ENCODE assay signal across 23 cellular contexts in genomic region chr9:137707361-137707760, GRCh38.
DNase-seq lines count a peak whose midpoint lies in the region; ATAC-seq and TF ChIP-seq lines count a peak whose summit lies in the region.
"Had no signal": no experiment of that assay in that cellular context is flagged by ENCODE, and none has a peak within 500 bp of the region (broad histone marks: within the 10 kb centered on the region; RNA-seq: fewer than 3 reads in every experiment).

No MANE protein-coding gene starts in this region.

- H2AFZ ChIP-seq in SU-DHL-6 (ENCODE audit: low read depth, low read length, severe bottlenecking): no peak overlapping the region
- H2AFZ ChIP-seq: PC-9 had no signal

- no peak overlapping the region for H3K4me3 ChIP-seq in SU-DHL-6 (ENCODE audit: insufficient read depth, low read length, poor library complexity, severe bottlenecking)
- H3K4me3 ChIP-seq: mucosa of descending colon, PC-9, sigmoid colon, SJCRH30, upper lobe of left lung had no signal

- no peaks in the 10 kb centered on the region for H3K27me3 ChIP-seq in SU-DHL-6 (ENCODE audit: low read length)
- H3K27me3 ChIP-seq: sigmoid colon, SJCRH30, upper lobe of left lung had no signal

- H3K4me2 ChIP-seq in SU-DHL-6 (ENCODE audit: low read depth, low read length, poor library complexity, severe bottlenecking): no peak overlapping the region
- H3K4me2 ChIP-seq: PC-9 had no signal

- H3K4me3 Mint-ChIP-seq in activated naive CD8-positive, alpha-beta T cell: no peak overlapping the region
- H3K4me3 Mint-ChIP-seq in activated naive CD8-positive, alpha-beta T cell treated with anti-CD3 and anti-CD28 coated beads, Interleukin-2, amount 50 U/mL, for 24 hours: no peak overlapping the region
- H3K4me3 Mint-ChIP-seq in memory B cell: no peak overlapping the region
- H3K4me3 Mint-ChIP-seq: activated CD4-positive, alpha-beta T cell treated with anti-CD3 and anti-CD28 coated beads, Interleukin-2, amount 10 ng/mL, durations not matched to agents 24 days and 14 days; activated naive CD8-positive, alpha-beta T cell treated with anti-CD3 and anti-CD28 coated beads for 36 hours had no signal

- peaks cover 72% of the 10 kb centered on the region for H3K79me2 ChIP-seq in SU-DHL-6 (ENCODE audit: insufficient read depth, low read length)

- H3K27me3 Mint-ChIP-seq in activated naive CD8-positive, alpha-beta T cell: no peaks in the 10 kb centered on the region
- H3K27me3 Mint-ChIP-seq in activated naive CD8-positive, alpha-beta T cell treated with anti-CD3 and anti-CD28 coated beads, Interleukin-2, amount 50 U/mL, for 24 hours: no peaks in the 10 kb centered on the region
- H3K27me3 Mint-ChIP-seq in memory B cell: no peaks in the 10 kb centered on the region
- H3K27me3 Mint-ChIP-seq: activated CD4-positive, alpha-beta T cell treated with anti-CD3 and anti-CD28 coated beads, Interleukin-2, amount 10 ng/mL, durations not matched to agents 24 days and 14 days; activated naive CD8-positive, alpha-beta T cell treated with anti-CD3 and anti-CD28 coated beads for 36 hours had no signal

- H3K27ac Mint-ChIP-seq in activated naive CD8-positive, alpha-beta T cell: peak overlapping the region; percentile 41
- no peak overlapping the region for H3K27ac Mint-ChIP-seq in activated naive CD8-positive, alpha-beta T cell treated with anti-CD3 and anti-CD28 coated beads, Interleukin-2, amount 50 U/mL, for 24 hours
- peak overlapping the region; percentile 79 for H3K27ac Mint-ChIP-seq in memory B cell
- H3K27ac Mint-ChIP-seq: activated CD4-positive, alpha-beta T cell treated with anti-CD3 and anti-CD28 coated beads, Interleukin-2, amount 10 ng/mL, durations not matched to agents 24 days and 14 days; activated naive CD8-positive, alpha-beta T cell treated with anti-CD3 and anti-CD28 coated beads for 36 hours had no signal

- no peaks in the 10 kb centered on the region for H3K36me3 ChIP-seq in SU-DHL-6 (ENCODE audit: low read length)

- H3K9me2 ChIP-seq in SU-DHL-6 (replicated peaks; ENCODE audit: insufficient read depth, low read length): no peaks in the 10 kb centered on the region

- 0 out of 2 replicates have a peak, but pooled peaks cover under 1% of the 10 kb centered on the region for H3F3A ChIP-seq in SU-DHL-6 (ENCODE audit: insufficient read depth)

- H3K9me3 Mint-ChIP-seq in activated naive CD8-positive, alpha-beta T cell (ENCODE audit: low read depth): peaks cover 11% of the 10 kb centered on the region
- peaks cover 5% of the 10 kb centered on the region for H3K9me3 Mint-ChIP-seq in activated naive CD8-positive, alpha-beta T cell treated with anti-CD3 and anti-CD28 coated beads, Interleukin-2, amount 50 U/mL, for 24 hours
- peaks cover 8% of the 10 kb centered on the region for H3K9me3 Mint-ChIP-seq in memory B cell

- H3K9me3 ChIP-seq in SU-DHL-6 (ENCODE audit: insufficient read depth, low read length): peaks cover 8% of the 10 kb centered on the region; the same call in 1 of the 2 replicates
- H3K9me3 ChIP-seq: SJCRH30 had no signal

- H3K27ac ChIP-seq in SU-DHL-6 (ENCODE audit: low read depth, low read length): peak overlapping the region; percentile 43
- H3K27ac ChIP-seq: PC-9, sigmoid colon, SJCRH30, upper lobe of left lung had no signal

- ATAC-seq in activated naive CD8-positive, alpha-beta T cell treated with anti-CD3 and anti-CD28 coated beads, Interleukin-2, amount 50 U/mL, for 24 hours: no peak
- ATAC-seq in memory B cell (ENCODE audit: low read depth) (no peak), GM19455 (IDR thresholded peaks at IDR 0.05; ENCODE audit: unreplicated experiment) (no peak), GM21526 (IDR thresholded peaks at IDR 0.05; ENCODE audit: low FRiP score, unreplicated experiment) (no peak), HG03135 (IDR thresholded peaks at IDR 0.05; ENCODE audit: unreplicated experiment) (no peak)
- ATAC-seq: left ventricle myocardium superior, mucosa of descending colon had no signal

- no peaks in the 10 kb centered on the region for H4K20me1 ChIP-seq in SU-DHL-6 (ENCODE audit: low read depth, low read length)

- DNase-seq in activated naive CD8-positive, alpha-beta T cell treated with anti-CD3 and anti-CD28 coated beads, Interleukin-2, amount 50 U/mL, for 24 hours: no peak
- DNase-seq in memory B cell (ENCODE audit: low spot score in 2 of 2): no peak
- no peak for DNase-seq in SIG-M5 treated with dmso at 0.1 percent for 504 hours (lab: John Stamatoyannopoulos, UW; ENCODE audit: unreplicated experiment)
- DNase-seq: activated CD4-positive, alpha-beta T cell treated with anti-CD3 and anti-CD28 coated beads, Interleukin-2, amount 10 ng/mL, durations not matched to agents 24 days and 14 days; activated naive CD8-positive, alpha-beta T cell treated with anti-CD3 and anti-CD28 coated beads for 36 hours; C1 segment of cervical spinal cord; central memory CD4-positive, alpha-beta T cell; EL; islet precursor cell; KG1; left ventricle myocardium superior; mucosa of descending colon; NCI-H1417 treated with DMSO at 0.1 percent for 48 hours; NCI-H446 treated with DMSO at 0.1 percent for 48 hours; PC-9; sigmoid colon; SJCRH30; upper lobe of left lung had no signal

- no peak for TF ChIP-seq CTCF in SU-DHL-6 (IDR thresholded peaks at IDR 0.05; ENCODE audit: insufficient read depth, low read length, poor library complexity, severe bottlenecking)

- H3K9ac ChIP-seq in SU-DHL-6 (ENCODE audit: low read length): no peak overlapping the region

- H3K4me1 Mint-ChIP-seq in activated naive CD8-positive, alpha-beta T cell (ENCODE audit: low read depth): peaks cover 54% of the 10 kb centered on the region
- peaks cover 47% of the 10 kb centered on the region for H3K4me1 Mint-ChIP-seq in activated naive CD8-positive, alpha-beta T cell treated with anti-CD3 and anti-CD28 coated beads, Interleukin-2, amount 50 U/mL, for 24 hours
- peaks cover 46% of the 10 kb centered on the region for H3K4me1 Mint-ChIP-seq in memory B cell

- H3K36me3 Mint-ChIP-seq in activated naive CD8-positive, alpha-beta T cell: peaks cover 22% of the 10 kb centered on the region
- peaks cover 28% of the 10 kb centered on the region for H3K36me3 Mint-ChIP-seq in activated naive CD8-positive, alpha-beta T cell treated with anti-CD3 and anti-CD28 coated beads, Interleukin-2, amount 50 U/mL, for 24 hours (ENCODE audit: low read depth)
- H3K36me3 Mint-ChIP-seq in memory B cell: peaks cover 26% of the 10 kb centered on the region
